In the genomic region with DNA sequence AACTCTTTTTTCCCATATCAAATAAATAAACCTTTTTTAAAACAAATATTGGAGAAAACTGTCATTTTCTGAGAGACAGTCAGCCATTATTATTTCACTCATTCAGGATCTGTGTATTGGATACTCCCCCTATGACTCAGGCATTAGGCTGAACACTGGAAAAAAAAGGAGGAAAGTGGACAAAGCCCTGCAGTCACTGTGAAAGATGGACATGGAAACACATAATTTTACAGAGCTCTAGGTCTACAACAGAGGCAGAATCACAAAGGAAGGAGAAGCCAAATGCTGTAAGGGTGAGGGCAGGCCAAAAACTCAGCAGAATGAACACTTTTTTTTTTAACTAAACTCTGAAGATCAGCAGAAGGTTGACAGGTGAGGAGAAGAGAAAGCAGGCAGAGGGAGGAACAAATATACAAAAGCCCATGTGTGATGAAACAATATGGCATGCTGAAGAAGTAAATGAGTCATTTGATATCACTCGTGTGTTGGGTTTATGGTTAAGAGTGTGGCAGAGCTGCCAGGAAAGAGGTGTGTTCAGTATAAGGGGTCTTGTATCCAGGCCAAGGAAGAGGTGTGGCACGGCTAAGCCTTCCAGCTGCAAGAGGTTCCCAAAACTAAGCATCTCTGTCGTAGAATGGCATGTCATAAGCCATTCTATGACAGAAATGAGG, we compare ENCODE assay signal across 12 cellular contexts. TPM values are rescaled to one million over a fixed set of nuclear protein-coding genes. Genes with fewer than 3 reads are reported as not detected.
DNase-seq lines count a peak whose midpoint lies in the region; ATAC-seq and TF ChIP-seq lines count a peak whose summit lies in the region.
"Had no signal": no experiment of that assay in that cellular context is flagged by ENCODE, and none has a peak within 500 bp of the region (broad histone marks: within the 10 kb centered on the region; RNA-seq: fewer than 3 reads in every experiment).

No MANE protein-coding gene starts in this region.

- no peak for ATAC-seq in naive B cell (ENCODE audit: low read depth in 2 of 2)
- no peak for ATAC-seq in HG02973 (IDR thresholded peaks at IDR 0.05; ENCODE audit: unreplicated experiment)
- ATAC-seq in GM18907 (IDR thresholded peaks at IDR 0.05; ENCODE audit: unreplicated experiment): no peak

- no peaks in the 10 kb centered on the region for H3K27me3 ChIP-seq in brain microvascular endothelial cell (replicated peaks)
- no peaks in the 10 kb centered on the region for H3K27me3 ChIP-seq in CD8-positive, alpha-beta memory T cell (ENCODE audit: insufficient read depth, low read length, poor library complexity, severe bottlenecking)

- TF ChIP-seq CTCF in brain microvascular endothelial cell (IDR thresholded peaks at IDR 0.05; ENCODE audit: low read depth, low read length, missing control alignments): no peak

- in situ Hi-C loops in brain microvascular endothelial cell (cut with HindIII; ENCODE audit: low pct_ligation_motif_present, low sequenced_read_pairs): no loop called here

- H3K4me1 ChIP-seq in CD8-positive, alpha-beta memory T cell (ENCODE audit: insufficient read depth, low read length): no peaks in the 10 kb centered on the region

- DNase-seq in ELR (ENCODE audit: low read depth) (peak; percentile 83), HT1080 (ENCODE audit: low read depth) (peak; percentile 93), brain microvascular endothelial cell (peak; percentile 37), naive B cell (no peak)
- DNase-seq in CD8-positive, alpha-beta memory T cell: no peak
- DNase-seq in activated CD4-positive, alpha-beta T cell treated with anti-CD3 and anti-CD28 coated beads for 48 hours: no peak
- DNase-seq: caudate nucleus, NCI-H2029, nucleus accumbens, SK-N-SH had no signal

- POLR2A ChIA-PET in CD8-positive, alpha-beta memory T cell (lab: Charles Lee): no interaction called here

- H3K27ac Mint-ChIP-seq in naive B cell: peak overlapping the region in 4 of 6 donors; percentile 1 to 89 (median 41)
- peak overlapping the region in 1 of 8 donors; percentile 16 for H3K27ac Mint-ChIP-seq in CD8-positive, alpha-beta memory T cell

- peaks cover 0 to 5% of the 10 kb centered on the region in 2 donors for H3K36me3 Mint-ChIP-seq in naive B cell
- no peaks in the 10 kb centered on the region for H3K36me3 Mint-ChIP-seq in CD8-positive, alpha-beta memory T cell

- H3K36me3 ChIP-seq in brain microvascular endothelial cell (replicated peaks): no peaks in the 10 kb centered on the region
- no peaks in the 10 kb centered on the region for H3K36me3 ChIP-seq in CD8-positive, alpha-beta memory T cell (ENCODE audit: insufficient read depth, low read length)

- CTCF ChIA-PET in CD8-positive, alpha-beta memory T cell (lab: Charles Lee): no interaction called here

- peaks cover 0 to 1% (median 0%) of the 10 kb centered on the region in 7 donors for H3K9me3 Mint-ChIP-seq in naive B cell
- no peaks in the 10 kb centered on the region for H3K9me3 Mint-ChIP-seq in CD8-positive, alpha-beta memory T cell

- no peaks in the 10 kb centered on the region for H3K27me3 Mint-ChIP-seq in naive B cell
- H3K27me3 Mint-ChIP-seq in CD8-positive, alpha-beta memory T cell: peaks cover 1 to 4% of the 10 kb centered on the region in 2 donors

- H3K4me3 ChIP-seq in brain microvascular endothelial cell (ENCODE audit: low read depth, low read length): no peak overlapping the region
- no peak overlapping the region for H3K4me3 ChIP-seq in CD8-positive, alpha-beta memory T cell (ENCODE audit: low read length)

- peak overlapping the region; percentile 16 for H3K27ac ChIP-seq in brain microvascular endothelial cell
- no peak overlapping the region for H3K27ac ChIP-seq in CD8-positive, alpha-beta memory T cell (ENCODE audit: low read depth, low read length)

- peaks cover 26 to 37% (median 28%) of the 10 kb centered on the region in 3 donors for H3K4me1 Mint-ChIP-seq in naive B cell
- no peaks in the 10 kb centered on the region for H3K4me1 Mint-ChIP-seq in CD8-positive, alpha-beta memory T cell

- no peaks in the 10 kb centered on the region for H3K9me3 ChIP-seq in CD8-positive, alpha-beta memory T cell (ENCODE audit: low read length)
- H3K9me3 ChIP-seq: SK-N-SH had no signal

- no peak overlapping the region for H3K4me3 Mint-ChIP-seq in naive B cell
- no peak overlapping the region for H3K4me3 Mint-ChIP-seq in CD8-positive, alpha-beta memory T cell

RNA-seq across cellular contexts. Expression of a gene that starts 39.1 kb away (rescaled TPM):
- total RNA-seq in HT1080 (2014; rRNA removed; shearing (Covaris generic)): 17.7 and 32.5 TPM in 2 replicates
- polyA plus RNA-seq in HT1080 (2015; cell fraction: cytosol; rRNA removed): 51.8 and 67.6 TPM in 2 replicates
- polyA plus RNA-seq in HT1080 (2015; cell fraction: nucleus; rRNA removed): 159 and 177 TPM in 2 replicates
- polyA plus RNA-seq in naive B cell (ENCODE audit: low read depth in 6 of 6): 10 to 100 TPM; 10.9 to 51.1 (median 34.0) TPM
- 10 to 100 TPM; 27.2 to 30.9 TPM for total RNA-seq in CD8-positive, alpha-beta memory T cell
- polyA plus RNA-seq in CD8-positive, alpha-beta memory T cell: 4.6 TPM

Comparison
In these comparisons a context has a peak if more than half of its experiments do, and no peak if none do; other contexts are left out.
1. DNase-seq: peak in ELR (single experiment), HT1080 (single experiment) and brain microvascular endothelial cell (single experiment); none in naive B cell (single experiment), CD8-positive, alpha-beta memory T cell (0 of 5) and activated CD4-positive, alpha-beta T cell treated with anti-CD3 and anti-CD28 coated beads for 48 hours (single experiment).